In the genomic region with DNA sequence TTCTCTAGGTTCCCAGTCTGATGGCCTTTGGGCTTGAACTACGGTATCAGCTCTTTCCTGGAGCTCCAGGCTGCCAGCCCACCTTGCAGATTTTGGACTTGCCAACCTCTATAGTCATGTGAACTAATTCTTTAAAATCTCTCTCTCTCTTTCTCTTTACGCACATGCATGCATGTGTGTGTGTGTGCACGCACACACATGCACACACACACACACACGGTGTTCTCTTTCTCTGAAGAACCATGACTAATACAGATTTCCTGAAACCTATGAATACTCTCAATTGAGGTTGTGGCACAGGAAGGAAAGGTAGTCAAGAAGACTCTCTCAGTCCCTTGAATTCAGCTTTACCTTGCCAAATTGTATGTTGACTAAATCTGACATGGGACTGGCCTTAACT, we compare ENCODE assay signal across 35 cellular contexts. TPM values are rescaled to one million over a fixed set of nuclear protein-coding genes. Genes with fewer than 3 reads are reported as not detected.
"Had no signal": no experiment of that assay in that cellular context is flagged by ENCODE, and none has a peak within 500 bp of the region (broad histone marks: within the 10 kb centered on the region; RNA-seq: fewer than 3 reads in every experiment).

No MANE protein-coding gene starts in this region.

- H3K27me3 Mint-ChIP-seq: naive B cell; stimulated activated memory B cell treated with anti-CD40 and anti-IgM and Interleukin-4, amounts not matched to agents 10 μg/mL and 1 μg/mL and 100 μg/mL, for 72 hours; stimulated activated naive CD8-positive, alpha-beta T cell treated with anti-CD3 and anti-CD28 coated beads, Interleukin-15, amount 100 ng/mL, for 72 hours; type B pancreatic cell had no signal

- H3K4me3 ChIP-seq: dorsolateral prefrontal cortex, heart left ventricle, pancreas, prostate gland, sigmoid colon, vagina had no signal

- DNase-seq: activated B cell treated with CpG ODN at 0.5 μM for 24 hours; activated CD4-positive, alpha-beta T cell treated with anti-CD3 and anti-CD28 coated beads, Interleukin-2, amount 50 U/mL, for 1 hour; activated effector memory CD4-positive, alpha-beta T cell treated with Interleukin-2 at 50 U/mL for 16 hours; activated naive CD4-positive, alpha-beta T cell treated with anti-CD3 and anti-CD28 coated beads, Interleukin-2, amount 50 U/mL, for 16 hours; activated T-cell treated with anti-CD3 and anti-CD28 coated beads, Interleukin-2, amount 50 U/mL, for 48 hours; anterior cingulate cortex; dorsolateral prefrontal cortex; effector memory CD4-positive, alpha-beta T cell; foreskin fibroblast; heart left ventricle; hypothalamus; immature natural killer cell; kidney; left colon; naive B cell; pancreas; retina; sigmoid colon; small intestine; stimulated activated CD4-positive, alpha-beta T cell treated with anti-CD3 and anti-CD28 coated beads, Interleukin-4, amount 100 ng/mL, for 24 hours; stimulated activated naive CD8-positive, alpha-beta T cell treated with anti-CD3 and anti-CD28 coated beads, Interleukin-15, amount 100 ng/mL, for 72 hours; substantia nigra had no signal

- H3K27me3 ChIP-seq: sigmoid colon, vagina had no signal

- H3K4me1 ChIP-seq: heart left ventricle, pancreas, prostate gland, sigmoid colon, vagina had no signal

- H3K36me3 Mint-ChIP-seq: immature natural killer cell; mesothelial cell of epicardium; naive B cell; stimulated activated memory B cell treated with anti-CD40 and anti-IgM and Interleukin-4, amounts not matched to agents 10 μg/mL and 1 μg/mL and 100 μg/mL, for 72 hours; type B pancreatic cell had no signal

- H3K9me3 ChIP-seq: heart left ventricle, pancreas, prostate gland, sigmoid colon, vagina had no signal

- H3K36me3 ChIP-seq: heart left ventricle, pancreas, prostate gland, sigmoid colon, vagina had no signal

- H3K27ac Mint-ChIP-seq: activated B cell treated with CpG ODN at 0.5 μM for 24 hours; immature natural killer cell; mesothelial cell of epicardium; naive B cell; stimulated activated memory B cell treated with anti-CD40 and anti-IgM and Interleukin-4, amounts not matched to agents 10 μg/mL and 1 μg/mL and 100 μg/mL, for 72 hours; stimulated activated naive CD8-positive, alpha-beta T cell treated with anti-CD3 and anti-CD28 coated beads, Interleukin-15, amount 100 ng/mL, for 72 hours; T-helper 2 cell treated with Interferon-gamma antibody and Interleukin-4, amounts not matched to agents 5 μg/mL and 100 μg/mL, for 36 hours; type B pancreatic cell had no signal

- H3K4me3 Mint-ChIP-seq: activated B cell treated with CpG ODN at 0.5 μM for 24 hours; immature natural killer cell; mesothelial cell of epicardium; naive B cell; stimulated activated memory B cell treated with anti-CD40 and anti-IgM and Interleukin-4, amounts not matched to agents 10 μg/mL and 1 μg/mL and 100 μg/mL, for 72 hours; stimulated activated naive CD8-positive, alpha-beta T cell treated with anti-CD3 and anti-CD28 coated beads, Interleukin-15, amount 100 ng/mL, for 72 hours; T-helper 2 cell treated with Interferon-gamma antibody and Interleukin-4, amounts not matched to agents 5 μg/mL and 100 μg/mL, for 36 hours; type B pancreatic cell had no signal

- FAIRE-seq: colon, kidney, pancreas, small intestine had no signal

- H3K9me3 Mint-ChIP-seq: activated B cell treated with CpG ODN at 0.5 μM for 24 hours; immature natural killer cell; mesothelial cell of epicardium; stimulated activated memory B cell treated with anti-CD40 and anti-IgM and Interleukin-4, amounts not matched to agents 10 μg/mL and 1 μg/mL and 100 μg/mL, for 72 hours; stimulated activated naive CD8-positive, alpha-beta T cell treated with anti-CD3 and anti-CD28 coated beads, Interleukin-15, amount 100 ng/mL, for 72 hours; T-helper 2 cell treated with Interferon-gamma antibody and Interleukin-4, amounts not matched to agents 5 μg/mL and 100 μg/mL, for 36 hours; type B pancreatic cell had no signal

- ATAC-seq: heart left ventricle; left colon; pancreas; stimulated activated memory B cell treated with anti-CD40 and anti-IgM and Interleukin-4, amounts not matched to agents 10 μg/mL and 1 μg/mL and 100 μg/mL, for 72 hours; stimulated activated naive CD8-positive, alpha-beta T cell treated with anti-CD3 and anti-CD28 coated beads, Interleukin-15, amount 100 ng/mL, for 72 hours had no signal

- H3K4me1 Mint-ChIP-seq: mesothelial cell of epicardium had no signal

- H3K27ac ChIP-seq: dorsolateral prefrontal cortex, heart left ventricle, pancreas, prostate gland, sigmoid colon, vagina had no signal

RNA-seq across cellular contexts. Expression of gene ZCCHC13, which starts 6.2 kb away (rescaled TPM):
- total RNA-seq: activated B cell treated with CpG ODN at 0.5 μM for 24 hours; activated CD8-positive, alpha-beta memory T cell treated with anti-CD3 and anti-CD28 coated beads for 36 hours; dorsolateral prefrontal cortex; heart left ventricle; kidney; left colon; liver; mesothelial cell of epicardium; pancreas; sigmoid colon; vagina had no signal
- polyA plus RNA-seq: adipose tissue, esophagus, heart left ventricle, immature natural killer cell, liver, neural cell, pancreas, sigmoid colon, small intestine, thymus had no signal
